ENCODE assay signal across 9 cellular contexts in the genomic region with DNA sequence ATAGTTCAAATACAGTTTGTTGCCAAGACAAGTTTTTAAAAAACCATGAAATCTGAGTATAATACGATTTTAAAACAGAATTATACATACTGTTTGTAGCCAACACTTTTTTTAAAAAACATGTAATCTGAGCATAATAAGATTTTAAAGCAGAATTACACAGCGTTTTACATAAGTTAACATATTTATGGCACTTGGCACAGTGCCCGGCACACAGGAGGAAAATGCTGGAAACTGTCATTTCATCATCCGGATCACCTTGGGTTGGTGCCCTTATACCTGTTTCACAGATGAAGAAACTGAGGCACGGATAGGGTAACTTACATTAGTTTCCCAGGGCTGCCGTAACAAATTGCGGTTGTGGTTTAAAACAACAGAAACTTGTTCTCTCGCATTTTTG.
"Had no signal": no experiment of that assay in that cellular context is flagged by ENCODE, and none has a peak within 500 bp of the region (broad histone marks: within the 10 kb centered on the region; RNA-seq: fewer than 3 reads in every experiment).

No MANE protein-coding gene starts in this region.

- H3K27ac ChIP-seq: GM23248, HL-60 had no signal

- ATAC-seq: HCT116, HepG2 had no signal

- DNase-seq: GM23248, GOT3, H7, KG1 had no signal

- H3K4me3 ChIP-seq: GM23248, HAP-1 had no signal

- H3K9me3 ChIP-seq: HAP-1 had no signal

- H3K4me3 Mint-ChIP-seq: IgD-negative memory B cell had no signal

- H3K36me3 Mint-ChIP-seq: IgD-negative memory B cell had no signal

- H3K27ac Mint-ChIP-seq: IgD-negative memory B cell had no signal

- H2AFZ ChIP-seq: GM23248 had no signal

- H3K36me3 ChIP-seq: HAP-1 had no signal

- FAIRE-seq: HepG2 had no signal

- H3K9ac ChIP-seq: GM23248 had no signal

- H3K4me1 ChIP-seq: HAP-1 had no signal
